1 cellular context compared by ENCODE assay signal in the genomic region with DNA sequence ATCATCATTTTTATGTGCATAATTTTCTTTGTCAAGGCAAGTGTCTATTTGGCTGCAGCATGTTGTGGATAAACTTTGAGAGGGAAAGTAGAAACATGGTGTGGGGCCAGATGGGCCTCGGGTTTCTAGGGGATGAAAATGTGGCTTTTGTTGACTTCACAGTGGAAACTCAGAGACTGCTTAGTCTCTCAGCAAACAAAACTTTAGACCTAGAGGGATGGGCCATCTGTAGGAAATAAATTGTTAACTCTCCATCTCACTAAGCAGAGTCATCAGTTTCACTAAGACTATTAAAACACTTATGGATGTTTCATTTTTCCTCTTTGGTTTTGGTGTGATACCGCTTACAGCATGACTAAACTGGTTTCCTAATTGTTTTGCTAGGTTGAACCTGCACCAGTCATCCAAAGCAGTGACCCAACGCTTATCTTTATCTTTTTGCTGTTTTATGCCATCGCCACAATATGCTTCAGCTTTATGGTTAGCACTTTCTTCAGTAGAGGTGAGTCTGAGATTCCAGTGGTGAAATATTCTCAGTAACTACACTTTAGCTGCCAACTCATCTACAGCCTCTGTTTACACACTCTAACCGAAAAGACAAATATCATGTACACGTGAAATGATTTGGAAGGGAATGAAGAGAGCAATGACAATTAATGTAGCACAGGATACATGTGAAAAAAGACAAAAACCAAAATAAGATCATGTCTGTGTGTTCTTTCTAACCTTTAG.
TF ChIP-seq lines count a peak whose summit lies in the region.

No MANE protein-coding gene starts in this region.

TF ChIP-seq in HepG2, 621 proteins besides CTCF, POLR2A, EP300 and RAD21 (continued from another document and continues in another):
- TF ChIP-seq, protein P1, sequence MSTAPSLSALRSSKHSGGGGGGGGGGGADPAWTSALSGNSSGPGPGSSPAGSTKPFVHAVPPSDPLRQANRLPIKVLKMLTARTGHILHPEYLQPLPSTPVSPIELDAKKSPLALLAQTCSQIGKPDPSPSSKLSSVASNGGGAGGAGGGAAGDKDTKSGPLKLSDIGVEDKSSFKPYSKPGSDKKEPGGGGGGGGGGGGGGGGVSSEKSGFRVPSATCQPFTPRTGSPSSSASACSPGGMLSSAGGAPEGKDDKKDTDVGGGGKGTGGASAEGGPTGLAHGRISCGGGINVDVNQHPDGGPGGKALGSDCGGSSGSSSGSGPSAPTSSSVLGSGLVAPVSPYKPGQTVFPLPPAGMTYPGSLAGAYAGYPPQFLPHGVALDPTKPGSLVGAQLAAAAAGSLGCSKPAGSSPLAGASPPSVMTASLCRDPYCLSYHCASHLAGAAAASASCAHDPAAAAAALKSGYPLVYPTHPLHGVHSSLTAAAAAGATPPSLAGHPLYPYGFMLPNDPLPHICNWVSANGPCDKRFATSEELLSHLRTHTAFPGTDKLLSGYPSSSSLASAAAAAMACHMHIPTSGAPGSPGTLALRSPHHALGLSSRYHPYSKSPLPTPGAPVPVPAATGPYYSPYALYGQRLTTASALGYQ (CRISPR knock-in tag; IDR thresholded peaks at IDR 0.05): 0 out of 2 replicates have a peak, but pooled peaks have one; percentile 48
- TF ChIP-seq, protein P2, sequence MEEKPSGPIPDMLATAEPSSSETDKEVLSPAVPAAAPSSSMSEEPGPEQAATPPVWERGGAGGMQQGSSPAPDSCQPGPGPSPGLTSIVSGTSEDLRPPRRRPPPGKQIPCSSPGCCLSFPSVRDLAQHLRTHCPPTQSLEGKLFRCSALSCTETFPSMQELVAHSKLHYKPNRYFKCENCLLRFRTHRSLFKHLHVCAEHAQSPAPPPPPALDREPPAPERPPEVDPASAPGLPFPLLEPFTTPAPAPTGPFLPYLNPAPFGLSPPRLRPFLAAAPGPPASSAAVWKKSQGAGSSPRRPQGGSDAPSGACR (CRISPR knock-in tag; IDR thresholded peaks at IDR 0.05): 0 out of 2 replicates have a peak, but pooled peaks have one; percentile 46
- TF ChIP-seq DZIP1 (CRISPR knock-in tag; IDR thresholded peaks at IDR 0.05) (no peak), SYNCRIP (IDR thresholded peaks at IDR 0.05; ENCODE audit: insufficient read depth, low read depth, low read length) (no peak), ZNF572 (CRISPR knock-in tag; IDR thresholded peaks at IDR 0.05) (no peak), ZNF281 (CRISPR knock-in tag; IDR thresholded peaks at IDR 0.05; ENCODE audit: borderline replicate concordance) (0 out of 2 replicates have a peak, but pooled peaks have one; percentile 6), ZNF333 (CRISPR knock-in tag; IDR thresholded peaks at IDR 0.05; ENCODE audit: borderline replicate concordance) (no peak), MED1 (CRISPR knock-in tag; IDR thresholded peaks at IDR 0.05) (peak; percentile 63), ZIK1 (CRISPR knock-in tag; IDR thresholded peaks at IDR 0.05; ENCODE audit: borderline replicate concordance, low read depth) (no peak), MAZ (IDR thresholded peaks at IDR 0.05; ENCODE audit: borderline replicate concordance, low read depth, low read length) (no peak), MAZ (CRISPR knock-in tag; IDR thresholded peaks at IDR 0.05; ENCODE audit: low read depth) (no peak), ZNF740 (CRISPR knock-in tag; IDR thresholded peaks at IDR 0.05) (no peak), CBX1 (IDR thresholded peaks at IDR 0.05; ENCODE audit: low read depth) (no peak), SOX6 (IDR thresholded peaks at IDR 0.05) (no peak), SOX6 (CRISPR knock-in tag; IDR thresholded peaks at IDR 0.05) (peak; percentile 77), FOSL2 (CRISPR knock-in tag; IDR thresholded peaks at IDR 0.05) (peak; percentile 33; the same call in 1 of the 2 replicates), MIER2 (CRISPR knock-in tag; IDR thresholded peaks at IDR 0.05) (no peak; the same call in 1 of the 2 replicates), SUZ12 (IDR thresholded peaks at IDR 0.05; ENCODE audit: low read depth, low read length) (no peak), ZNF562 (CRISPR knock-in tag; IDR thresholded peaks at IDR 0.05; ENCODE audit: borderline replicate concordance) (no peak), ZNF451 (CRISPR knock-in tag; IDR thresholded peaks at IDR 0.05) (no peak), ZNF546 (CRISPR knock-in tag; conservative IDR thresholded peaks at IDR 0.05) (no peak), ZNF672 (CRISPR knock-in tag; IDR thresholded peaks at IDR 0.05) (no peak), KMT2B (CRISPR knock-in tag; IDR thresholded peaks at IDR 0.05) (no peak), GATAD1 (CRISPR knock-in tag; IDR thresholded peaks at IDR 0.05) (no peak), PAF1 (CRISPR knock-in tag; IDR thresholded peaks at IDR 0.05) (no peak), ETV6 (CRISPR knock-in tag; conservative IDR thresholded peaks at IDR 0.05) (no peak), RORA (CRISPR knock-in tag; IDR thresholded peaks at IDR 0.05) (no peak), ZBTB20 (CRISPR knock-in tag; IDR thresholded peaks at IDR 0.05; ENCODE audit: borderline replicate concordance, low read depth) (0 out of 2 replicates have a peak, but pooled peaks have one; percentile 6), LRRFIP1 (CRISPR knock-in tag; conservative IDR thresholded peaks at IDR 0.05) (0 out of 2 replicates have a peak, but pooled peaks have one; percentile 9), FOXK1 (CRISPR knock-in tag; IDR thresholded peaks at IDR 0.05; ENCODE audit: borderline replicate concordance, low read depth) (peak; percentile 26; the same call in 1 of the 2 replicates), IRX3 (CRISPR knock-in tag; IDR thresholded peaks at IDR 0.05; ENCODE audit: borderline replicate concordance, low read depth) (no peak), NR1H2 (CRISPR knock-in tag; IDR thresholded peaks at IDR 0.05; ENCODE audit: borderline replicate concordance, low read depth) (no peak), CCAR2 (optimal IDR thresholded peaks at IDR 0.05; ENCODE audit: low read depth, low read length) (no peak), ZNF431 (CRISPR knock-in tag; IDR thresholded peaks at IDR 0.05; ENCODE audit: borderline replicate concordance, low read depth) (no peak), SOX5 (CRISPR knock-in tag; IDR thresholded peaks at IDR 0.05; ENCODE audit: borderline replicate concordance) (peak; percentile 47; the same call in 1 of the 2 replicates), ZNF234 (CRISPR knock-in tag; conservative IDR thresholded peaks at IDR 0.05) (no peak), AKAP8 (CRISPR knock-in tag; IDR thresholded peaks at IDR 0.05) (no peak), ARNT (IDR thresholded peaks at IDR 0.05) (no peak), ZNF292 (CRISPR knock-in tag; IDR thresholded peaks at IDR 0.05; ENCODE audit: borderline replicate concordance, low read depth) (peak; percentile 61; the same call in 1 of the 2 replicates), ZNF441 (CRISPR knock-in tag; IDR thresholded peaks at IDR 0.05; ENCODE audit: borderline replicate concordance) (0 out of 2 replicates have a peak, but pooled peaks have one; percentile 49)
- TF ChIP-seq, protein P3, sequence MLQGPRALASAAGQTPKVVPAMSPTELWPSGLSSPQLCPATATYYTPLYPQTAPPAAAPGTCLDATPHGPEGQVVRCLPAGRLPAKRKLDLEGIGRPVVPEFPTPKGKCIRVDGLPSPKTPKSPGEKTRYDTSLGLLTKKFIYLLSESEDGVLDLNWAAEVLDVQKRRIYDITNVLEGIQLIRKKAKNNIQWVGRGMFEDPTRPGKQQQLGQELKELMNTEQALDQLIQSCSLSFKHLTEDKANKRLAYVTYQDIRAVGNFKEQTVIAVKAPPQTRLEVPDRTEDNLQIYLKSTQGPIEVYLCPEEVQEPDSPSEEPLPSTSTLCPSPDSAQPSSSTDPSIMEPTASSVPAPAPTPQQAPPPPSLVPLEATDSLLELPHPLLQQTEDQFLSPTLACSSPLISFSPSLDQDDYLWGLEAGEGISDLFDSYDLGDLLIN (CRISPR knock-in tag; IDR thresholded peaks at IDR 0.05; ENCODE audit: borderline replicate concordance): no peak
- TF ChIP-seq, protein P4, sequence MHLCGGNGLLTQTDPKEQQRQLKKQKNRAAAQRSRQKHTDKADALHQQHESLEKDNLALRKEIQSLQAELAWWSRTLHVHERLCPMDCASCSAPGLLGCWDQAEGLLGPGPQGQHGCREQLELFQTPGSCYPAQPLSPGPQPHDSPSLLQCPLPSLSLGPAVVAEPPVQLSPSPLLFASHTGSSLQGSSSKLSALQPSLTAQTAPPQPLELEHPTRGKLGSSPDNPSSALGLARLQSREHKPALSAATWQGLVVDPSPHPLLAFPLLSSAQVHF (CRISPR knock-in tag; IDR thresholded peaks at IDR 0.05): no peak
- TF ChIP-seq, protein P5, sequence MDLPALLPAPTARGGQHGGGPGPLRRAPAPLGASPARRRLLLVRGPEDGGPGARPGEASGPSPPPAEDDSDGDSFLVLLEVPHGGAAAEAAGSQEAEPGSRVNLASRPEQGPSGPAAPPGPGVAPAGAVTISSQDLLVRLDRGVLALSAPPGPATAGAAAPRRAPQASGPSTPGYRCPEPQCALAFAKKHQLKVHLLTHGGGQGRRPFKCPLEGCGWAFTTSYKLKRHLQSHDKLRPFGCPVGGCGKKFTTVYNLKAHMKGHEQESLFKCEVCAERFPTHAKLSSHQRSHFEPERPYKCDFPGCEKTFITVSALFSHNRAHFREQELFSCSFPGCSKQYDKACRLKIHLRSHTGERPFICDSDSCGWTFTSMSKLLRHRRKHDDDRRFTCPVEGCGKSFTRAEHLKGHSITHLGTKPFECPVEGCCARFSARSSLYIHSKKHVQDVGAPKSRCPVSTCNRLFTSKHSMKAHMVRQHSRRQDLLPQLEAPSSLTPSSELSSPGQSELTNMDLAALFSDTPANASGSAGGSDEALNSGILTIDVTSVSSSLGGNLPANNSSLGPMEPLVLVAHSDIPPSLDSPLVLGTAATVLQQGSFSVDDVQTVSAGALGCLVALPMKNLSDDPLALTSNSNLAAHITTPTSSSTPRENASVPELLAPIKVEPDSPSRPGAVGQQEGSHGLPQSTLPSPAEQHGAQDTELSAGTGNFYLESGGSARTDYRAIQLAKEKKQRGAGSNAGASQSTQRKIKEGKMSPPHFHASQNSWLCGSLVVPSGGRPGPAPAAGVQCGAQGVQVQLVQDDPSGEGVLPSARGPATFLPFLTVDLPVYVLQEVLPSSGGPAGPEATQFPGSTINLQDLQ (CRISPR knock-in tag; IDR thresholded peaks at IDR 0.05): no peak
